20 cellular contexts compared by ENCODE assay signal in genomic region chr9:22136446-22137140, GRCh38.
DNase-seq lines count a peak whose midpoint lies in the region; ATAC-seq, FAIRE-seq and TF ChIP-seq lines count a peak whose summit lies in the region.
"Had no signal": no experiment of that assay in that cellular context is flagged by ENCODE, and none has a peak within 500 bp of the region (broad histone marks: within the 10 kb centered on the region; RNA-seq: fewer than 3 reads in every experiment).

No MANE protein-coding gene starts in this region.

- no peak overlapping the region for H3K4me3 Mint-ChIP-seq in mesothelial cell of epicardium
- H3K4me3 Mint-ChIP-seq in immature natural killer cell = no peak overlapping the region
- H3K4me3 Mint-ChIP-seq: activated CD4-positive, alpha-beta memory T cell treated with anti-CD3 and anti-CD28 coated beads for 36 hours; activated T-cell treated with anti-CD3 and anti-CD28 coated beads, Interleukin-2, amount 50 U/mL, for 72 hours; B cell; natural killer cell; stimulated activated naive CD8-positive, alpha-beta T cell treated with anti-CD3 and anti-CD28 coated beads, Interleukin-15, Interleukin-2, amounts not matched to agents 100 ng/mL and 50 ng/mL, for 24 hours had no signal

- H3K4me3 ChIP-seq in AG10803 (ENCODE audit: low read length) = no peak overlapping the region
- no peak overlapping the region for H3K4me3 ChIP-seq in left ventricle myocardium inferior
- H3K4me3 ChIP-seq: colonic mucosa, prostate gland had no signal

- peaks cover 32% of the 10 kb centered on the region for H3K4me1 Mint-ChIP-seq in mesothelial cell of epicardium
- H3K4me1 Mint-ChIP-seq in immature natural killer cell = no peaks in the 10 kb centered on the region
- H3K4me1 Mint-ChIP-seq: natural killer cell had no signal

- no peaks in the 10 kb centered on the region for H3K4me1 ChIP-seq in left ventricle myocardium inferior
- H3K4me1 ChIP-seq: colonic mucosa, prostate gland had no signal

- H3K9me3 Mint-ChIP-seq in mesothelial cell of epicardium = peaks cover 9% of the 10 kb centered on the region
- H3K9me3 Mint-ChIP-seq in immature natural killer cell = no peaks in the 10 kb centered on the region
- H3K9me3 Mint-ChIP-seq: activated CD4-positive, alpha-beta memory T cell treated with anti-CD3 and anti-CD28 coated beads for 36 hours; activated T-cell treated with anti-CD3 and anti-CD28 coated beads, Interleukin-2, amount 50 U/mL, for 72 hours; natural killer cell; stimulated activated naive CD8-positive, alpha-beta T cell treated with anti-CD3 and anti-CD28 coated beads, Interleukin-15, Interleukin-2, amounts not matched to agents 100 ng/mL and 50 ng/mL, for 24 hours had no signal

- H3K36me3 ChIP-seq in left ventricle myocardium inferior = no peaks in the 10 kb centered on the region
- H3K36me3 ChIP-seq: colonic mucosa, prostate gland had no signal

- no peaks in the 10 kb centered on the region for H3K9me3 ChIP-seq in left ventricle myocardium inferior (replicated peaks)
- H3K9me3 ChIP-seq: colonic mucosa, prostate gland had no signal

- peaks cover 5% of the 10 kb centered on the region for H3K27me3 ChIP-seq in left ventricle myocardium inferior (ENCODE audit: low read depth)
- H3K27me3 ChIP-seq: colonic mucosa had no signal

- TF ChIP-seq CTCF in AG10803 (conservative IDR thresholded peaks at IDR 0.05; ENCODE audit: low read length) (no peak), mesothelial cell of epicardium (IDR thresholded peaks at IDR 0.05; ENCODE audit: unreplicated experiment) (no peak), left ventricle myocardium inferior (IDR thresholded peaks at IDR 0.05; ENCODE audit: borderline replicate concordance) (no peak)

- no peak for ATAC-seq in HG02885 (IDR thresholded peaks at IDR 0.05; ENCODE audit: poor library complexity, unreplicated experiment)
- ATAC-seq: activated T-cell treated with anti-CD3 and anti-CD28 coated beads, Interleukin-2, amount 50 U/mL, for 72 hours; natural killer cell had no signal

- H3K27me3 Mint-ChIP-seq in mesothelial cell of epicardium (ENCODE audit: low read depth) (no peaks in the 10 kb centered on the region), immature natural killer cell (ENCODE audit: low read depth in 3 of 3) (peaks cover 3 to 8% (median 4%) of the 10 kb centered on the region in 3 donors)

- DNase-seq in AG10803 (ENCODE audit: low read depth) (peak; percentile 95), RCC 7860 (ENCODE audit: low spot score) (peak; percentile 22), epithelial cell of prostate (ENCODE audit: low read depth, low spot score) (no peak), mesothelial cell of epicardium (ENCODE audit: low spot score in 2 of 2, unreplicated experiment in 2 of 2) (no peak), immature natural killer cell (no peak), left ventricle myocardium inferior (no peak), NOMO-1 treated with DMSO at 0.1 percent for 48 hours (lab: John Stamatoyannopoulos, UW; ENCODE audit: unreplicated experiment) (no peak)
- DNase-seq: activated CD4-positive, alpha-beta memory T cell treated with anti-CD3 and anti-CD28 coated beads for 36 hours; activated T-cell treated with anti-CD3 and anti-CD28 coated beads, Interleukin-2, amount 50 U/mL, for 72 hours; colonic mucosa; natural killer cell; NCI-H1930; NCI-H510A treated with DMSO at 0.1 percent for 48 hours; SW 1271 had no signal

- peak overlapping the region; percentile 22 for H3K27ac ChIP-seq in epithelial cell of prostate
- H3K27ac ChIP-seq in left ventricle myocardium inferior (replicated peaks) = no peak overlapping the region
- H3K27ac ChIP-seq: colonic mucosa, prostate gland had no signal

- H3K27ac Mint-ChIP-seq in mesothelial cell of epicardium (peak overlapping the region; percentile 40), immature natural killer cell (no peak overlapping the region)
- H3K27ac Mint-ChIP-seq: activated CD4-positive, alpha-beta memory T cell treated with anti-CD3 and anti-CD28 coated beads for 36 hours; activated T-cell treated with anti-CD3 and anti-CD28 coated beads, Interleukin-2, amount 50 U/mL, for 72 hours; B cell; natural killer cell; stimulated activated naive CD8-positive, alpha-beta T cell treated with anti-CD3 and anti-CD28 coated beads, Interleukin-15, Interleukin-2, amounts not matched to agents 100 ng/mL and 50 ng/mL, for 24 hours had no signal

- H3K36me3 Mint-ChIP-seq in mesothelial cell of epicardium = peaks cover 4% of the 10 kb centered on the region
- no peaks in the 10 kb centered on the region for H3K36me3 Mint-ChIP-seq in immature natural killer cell
- H3K36me3 Mint-ChIP-seq: activated CD4-positive, alpha-beta memory T cell treated with anti-CD3 and anti-CD28 coated beads for 36 hours; natural killer cell had no signal

- peak; percentile 60 for FAIRE-seq in RCC 7860 (lab: Jason Lieb, UNC)
- FAIRE-seq: HTR-8/SVneo, urothelium cell line had no signal

- intact Hi-C loops in left ventricle myocardium inferior (cut with micrococcal nuclease) = no loop called here

Comparison
In these comparisons a context has a peak if more than half of its experiments do, and no peak if none do; other contexts are left out.
1. DNase-seq: peak in AG10803 (single experiment) and RCC 7860 (single experiment); none in epithelial cell of prostate (single experiment), mesothelial cell of epicardium (0 of 2), immature natural killer cell (0 of 3), left ventricle myocardium inferior (single experiment) and NOMO-1 treated with DMSO at 0.1 percent for 48 hours (single experiment).